Comparison of ENCODE assay signal across 1 cellular context in genomic region chr6:65259080-65259479, GRCh38.
TF ChIP-seq lines count a peak whose summit lies in the region.

No MANE protein-coding gene starts in this region.

TF ChIP-seq in SK-N-SH treated with all-trans-retinoic acid at 6 μM for 48 hours, 23 proteins besides CTCF, POLR2A, EP300 and RAD21 (continued from another document):
- TF ChIP-seq TSHZ2 (CRISPR knock-in tag; IDR thresholded peaks at IDR 0.05) (no peak), TOX (CRISPR knock-in tag; IDR thresholded peaks at IDR 0.05; ENCODE audit: borderline replicate concordance) (no peak), GLIS3 (CRISPR knock-in tag; IDR thresholded peaks at IDR 0.05) (no peak), RARB (CRISPR knock-in tag; IDR thresholded peaks at IDR 0.05) (no peak)
